In the genomic region with DNA sequence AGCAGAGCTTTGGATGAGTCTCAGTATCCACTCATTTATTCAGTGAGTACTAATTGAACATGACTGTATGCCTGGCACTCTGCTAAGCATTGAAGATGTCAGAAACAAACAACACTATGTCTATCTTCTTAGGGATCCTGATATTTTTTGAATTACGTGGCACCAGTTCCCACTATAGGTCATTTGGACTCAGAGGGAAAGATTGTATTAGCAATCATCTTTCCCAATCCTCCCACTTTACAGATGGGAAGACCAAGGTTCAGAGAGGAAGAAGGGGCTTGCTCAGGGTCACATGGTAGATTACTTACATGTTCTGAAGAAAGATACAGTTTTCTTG, we compare ENCODE assay signal across 24 cellular contexts.
"Had no signal": no experiment of that assay in that cellular context is flagged by ENCODE, and none has a peak within 500 bp of the region (broad histone marks: within the 10 kb centered on the region; RNA-seq: fewer than 3 reads in every experiment).

No MANE protein-coding gene starts in this region.

- ATAC-seq: gastroesophageal sphincter; heart left ventricle; left lobe of liver; naive thymus-derived CD4-positive, alpha-beta T cell; right lobe of liver; stimulated activated memory B cell treated with anti-CD40 and anti-IgM and Interleukin-4, amounts not matched to agents 10 μg/mL and 1 μg/mL and 100 μg/mL, for 72 hours; stimulated activated naive CD8-positive, alpha-beta T cell treated with anti-CD3 and anti-CD28 coated beads, Interleukin-15, Interleukin-2, amounts not matched to agents 100 U/mL and 50 U/mL, for 24 hours; upper lobe of right lung had no signal

- H3K79me2 ChIP-seq: hepatocyte, parathyroid adenoma had no signal

- H3K4me3 ChIP-seq: dorsolateral prefrontal cortex, gastroesophageal sphincter, heart left ventricle, hepatocyte, lung, neural progenitor cell, right lobe of liver, thoracic aorta, tibial nerve, upper lobe of right lung, uterus had no signal

- H3K4me1 ChIP-seq: foreskin keratinocyte, gastroesophageal sphincter, heart left ventricle, neural progenitor cell, parathyroid adenoma, right lobe of liver, upper lobe of right lung, uterus had no signal

- H3K36me3 ChIP-seq: gastroesophageal sphincter, heart left ventricle, neural progenitor cell, right lobe of liver, thoracic aorta, tibial nerve, upper lobe of right lung, uterus had no signal

- H2AFZ ChIP-seq: hepatocyte, neural progenitor cell, parathyroid adenoma had no signal

- DNase-seq: dorsolateral prefrontal cortex; effector CD4-positive, alpha-beta T cell; foreskin keratinocyte; heart left ventricle; kidney; mesenchymal stem cell; midbrain; naive thymus-derived CD4-positive, alpha-beta T cell; right lobe of liver; small intestine; stimulated activated CD4-positive, alpha-beta T cell treated with anti-CD3 and anti-CD28 coated beads, Interleukin-4, amount 100 ng/mL, for 4 hours; stimulated activated naive CD8-positive, alpha-beta T cell treated with anti-CD3 and anti-CD28 coated beads, Interleukin-15, Interleukin-2, amounts not matched to agents 100 U/mL and 50 U/mL, for 24 hours; upper lobe of right lung had no signal

- H3K9ac ChIP-seq: neural progenitor cell, parathyroid adenoma had no signal

- H3K9me3 ChIP-seq: gastroesophageal sphincter, heart left ventricle, right lobe of liver, thoracic aorta, upper lobe of right lung, uterus had no signal

- H3K27ac ChIP-seq: dorsolateral prefrontal cortex, foreskin keratinocyte, gastroesophageal sphincter, heart left ventricle, hepatocyte, neural progenitor cell, parathyroid adenoma, right lobe of liver, thoracic aorta, tibial nerve, upper lobe of right lung, uterus had no signal

- H3K27me3 ChIP-seq: foreskin keratinocyte, gastroesophageal sphincter, hepatocyte, neural progenitor cell, right lobe of liver, tibial nerve, upper lobe of right lung, uterus had no signal

- H3K4me2 ChIP-seq: hepatocyte, neural progenitor cell had no signal

- FAIRE-seq: colon, kidney, small intestine had no signal
